Comparison of ENCODE assay signal across 8 cellular contexts in genomic region chr2:196169521-196169920, GRCh38. TPM values are rescaled to one million over a fixed set of nuclear protein-coding genes. Genes with fewer than 3 reads are reported as not detected.
DNase-seq lines count a peak whose midpoint lies in the region; ATAC-seq, FAIRE-seq and TF ChIP-seq lines count a peak whose summit lies in the region.

No MANE protein-coding gene starts in this region.

- H3K79me2 ChIP-seq in OCI-LY7 (ENCODE audit: insufficient read depth, low read depth, low read length) (peaks cover 98% of the 10 kb centered on the region), H1 (ENCODE audit: control insufficient read depth in 1 of 2, insufficient read depth in 2 of 2, low read length in 2 of 2) (peaks cover 2 to 60% of the 10 kb centered on the region in 2 experiments; a peak in 3 of 4 replicates)

- POLR2A ChIA-PET in OCI-LY7 (lab: Charles Lee), result interaction anchor here (0.6 to 10.6 kb wide), 12 partner anchors 8 to 107 kb away, joined by 3 to 226 read pairs (median 6); no protein-coding TSS in a partner anchor
- POLR2A ChIA-PET in H1 (lab: Charles Lee; ENCODE audit: partially characterized antibody), result interaction anchor here (1.2 kb wide), 1 partner anchor 8 kb away, joined by 3 read pairs; no protein-coding TSS in a partner anchor

- no peak for DNase-seq in OCI-LY7 (ENCODE audit: low spot score)
- no peak for DNase-seq in H1 (ENCODE audit: low read depth in 1 of 2, low spot score in 2 of 2)
- no peak for DNase-seq in prostate gland (ENCODE audit: low spot score)
- no peak for DNase-seq in activated CD4-positive, CD25-positive, alpha-beta regulatory T cell (lab: John Stamatoyannopoulos, UW)
- DNase-seq in NCI-H774 (lab: John Stamatoyannopoulos, UW), result no peak
- DNase-seq in DMS 273 treated with DMSO at 0.1 percent for 48 hours (lab: John Stamatoyannopoulos, UW), result no peak

- TF ChIP-seq CTCF in OCI-LY7 (conservative IDR thresholded peaks at IDR 0.05; ENCODE audit: low read length) (0 out of 2 replicates have a peak, but pooled peaks have one; percentile 10), H1 (IDR thresholded peaks at IDR 0.05; ENCODE audit: control extremely low read depth in 1 of 3, insufficient read depth in 1 of 3, low read depth in 1 of 3, low read length in 3 of 3) (no peak), prostate gland (IDR thresholded peaks at IDR 0.05) (no peak)

- H3K56ac ChIP-seq in H1 (replicated peaks; ENCODE audit: insufficient read length, low read depth, low read length), result no peak overlapping the region

- no peak overlapping the region for H3K14ac ChIP-seq in H1 (ENCODE audit: insufficient read length)

- H3K18ac ChIP-seq in H1 (ENCODE audit: extremely low read depth, low read length), result no peak overlapping the region

- H2BK5ac ChIP-seq in H1 (ENCODE audit: low read depth, low read length), result no peak overlapping the region

- no peak overlapping the region for H3K4ac ChIP-seq in H1 (replicated peaks; ENCODE audit: insufficient read length, low read depth, low read length)

- no TSS peak for BruUV-seq in OCI-LY7 (replicated peaks; lab: Mats Ljungman, UMichigan)

- H3K27me3 ChIP-seq in H1 (replicated peaks in 1 of 4; ENCODE audit: control insufficient read depth in 3 of 4, extremely low read depth in 1 of 4, insufficient read depth in 3 of 4, low read length in 3 of 4) (peaks cover 0 to 4% (median under 1%) of the 10 kb centered on the region in 4 experiments; a peak in 4 of 7 replicates), prostate gland (replicated peaks; ENCODE audit: insufficient read depth) (no peaks in the 10 kb centered on the region)

- no peak overlapping the region for H4K91ac ChIP-seq in H1 (replicated peaks; ENCODE audit: insufficient read length, low read length)

- no peaks in the 10 kb centered on the region for H3K9me2 ChIP-seq in OCI-LY7 (ENCODE audit: insufficient read depth, low read length)

- FAIRE-seq in H1 (lab: Jason Lieb, UNC), result no peak

- H4K8ac ChIP-seq in H1 (ENCODE audit: extremely low read depth, insufficient read depth, low read length), result no peak overlapping the region

- intact Hi-C loops in OCI-LY7 (cut with micrococcal nuclease; ENCODE audit: unreplicated experiment) (no loop called here), prostate gland (cut with DNase I) (no loop called here)

- no peak overlapping the region for H2BK120ac ChIP-seq in H1 (replicated peaks; ENCODE audit: low read depth, low read length)

- H2BK20ac ChIP-seq in H1 (ENCODE audit: low read length), result no peak overlapping the region

- H2BK12ac ChIP-seq in H1 (ENCODE audit: low read depth, low read length), result no peak overlapping the region

- H3K4me2 ChIP-seq in OCI-LY7 (ENCODE audit: low read length), result peak overlapping the region; percentile 89
- peak overlapping the region; percentile 75 to 99; a peak in 3 of 4 replicates for H3K4me2 ChIP-seq in H1 (ENCODE audit: insufficient read depth in 1 of 2, low read depth in 2 of 2, low read length in 2 of 2)

- H3K9me3 ChIP-seq in OCI-LY7 (ENCODE audit: low read length), result no peaks in the 10 kb centered on the region
- H3K9me3 ChIP-seq in H1 (ENCODE audit: insufficient read depth in 2 of 2, low read depth in 1 of 2, low read length in 1 of 2), result no peaks in the 10 kb centered on the region
- H3K9me3 ChIP-seq in prostate gland, result no peaks in the 10 kb centered on the region

- TF ChIP-seq POLR2A in H1 (IDR thresholded peaks at IDR 0.05; ENCODE audit: control extremely low read depth in 1 of 2, low read depth in 2 of 2, low read length in 2 of 2), result no peak
- TF ChIP-seq POLR2A in prostate gland (IDR thresholded peaks at IDR 0.05), result no peak

- no peak overlapping the region for H2BK15ac ChIP-seq in H1 (ENCODE audit: low read length)

- 78 to 100% methylated on average over 3 to 5 of the region's 5 CpGs for whole genome bisulfite sequencing in H1 (ENCODE audit: extremely low coverage in 1 of 2, insufficient coverage in 1 of 2, insufficient read length in 1 of 2, insufficient replicate concordance in 2 of 2, low coverage in 1 of 2, low lambda C conversion rate in 2 of 2, missing lambda C conversion rate in 1 of 2), 2 experiments
- WGBS in prostate gland, result 62% methylated on average over 5 of the region's 5 CpGs

- CTCF ChIA-PET in OCI-LY7 (lab: Charles Lee; ENCODE audit: unreplicated experiment), result no interaction called here
- CTCF ChIA-PET in H1 (lab: Charles Lee; ENCODE audit: partially characterized antibody), result interaction anchor here (0.7 to 1.7 kb wide), 2 partner anchors 90 to 107 kb away, joined by 5 to 6 read pairs; no protein-coding TSS in a partner anchor

- peak overlapping the region; percentile 88 for H3K4me3 ChIP-seq in GM08714 (ENCODE audit: low read length)
- H3K4me3 ChIP-seq in OCI-LY7 (ENCODE audit: low read depth, low read length, poor library complexity, severe bottlenecking), result peak overlapping the region; percentile 98
- peak overlapping the region in 2 of 4 experiments; percentile 82 to 95; a peak in 3 of 8 replicates for H3K4me3 ChIP-seq in H1 (ENCODE audit: extremely low read depth in 1 of 4, insufficient read depth in 2 of 4, low read depth in 3 of 4, low read length in 4 of 4)
- H3K4me3 ChIP-seq in prostate gland, result peak overlapping the region; percentile 95

- peak overlapping the region; percentile 75 for H3K27ac ChIP-seq in OCI-LY7 (ENCODE audit: low read depth, low read length, poor library complexity, severe bottlenecking)
- no peak overlapping the region for H3K27ac ChIP-seq in H1 (ENCODE audit: low read depth, low read length)
- H3K27ac ChIP-seq in prostate gland, result peak overlapping the region in 1 of 2 donors; percentile 93

- H3K23me2 ChIP-seq in H1 (ENCODE audit: low read depth, low read length), result peaks cover 10% of the 10 kb centered on the region; the same call in 1 of the 2 replicates

- H3K9ac ChIP-seq in H1 (replicated peaks in 1 of 4; ENCODE audit: extremely low read depth in 1 of 4, low read depth in 3 of 4, low read length in 3 of 4), result no peak overlapping the region

- no peak overlapping the region for H2AK5ac ChIP-seq in H1 (ENCODE audit: low read depth, low read length)

- no peak for ATAC-seq in HG03108 (IDR thresholded peaks at IDR 0.05; ENCODE audit: unreplicated experiment)

- H3K36me3 ChIP-seq in OCI-LY7 (ENCODE audit: insufficient read depth, low read length), result peaks cover 94% of the 10 kb centered on the region
- H3K36me3 ChIP-seq in H1 (ENCODE audit: control insufficient read depth in 2 of 4, insufficient read depth in 4 of 4, low read length in 3 of 4), result no peaks in the 10 kb centered on the region
- H3K36me3 ChIP-seq in prostate gland, result no peaks in the 10 kb centered on the region

- TF ChIP-seq EP300 in H1 (IDR thresholded peaks at IDR 0.05; ENCODE audit: borderline replicate concordance in 1 of 2, low read depth in 2 of 2, low read length in 2 of 2), result no peak

- H3K4me1 ChIP-seq in OCI-LY7 (ENCODE audit: insufficient read depth, low read length, poor library complexity, severe bottlenecking) (peaks cover 54% of the 10 kb centered on the region), H1 (replicated peaks in 1 of 4; ENCODE audit: control insufficient read depth in 3 of 4, insufficient read depth in 4 of 4, low read length in 3 of 4) (peaks cover 0 to 12% (median 9%) of the 10 kb centered on the region in 4 experiments; a peak in 3 of 7 replicates), prostate gland (replicated peaks) (no peaks in the 10 kb centered on the region)

- H4K5ac ChIP-seq in H1 (ENCODE audit: insufficient read length, low read depth, low read length), result no peak overlapping the region

- H2AFZ ChIP-seq in OCI-LY7 (ENCODE audit: low read length) (no peak overlapping the region), H1 (ENCODE audit: low read length) (no peak overlapping the region)

- no peak overlapping the region for H3K23ac ChIP-seq in H1 (ENCODE audit: insufficient read length)

- H4K20me1 ChIP-seq in OCI-LY7 (ENCODE audit: insufficient read depth, low read length) (peaks cover 53% of the 10 kb centered on the region), H1 (replicated peaks in 1 of 2; ENCODE audit: control insufficient read depth in 1 of 2, insufficient read depth in 2 of 2, low read length in 2 of 2) (peaks cover 0 to 1% of the 10 kb centered on the region in 2 experiments)

- 0 out of 2 replicates have a peak, but pooled peaks cover 2% of the 10 kb centered on the region for H3K79me1 ChIP-seq in H1 (ENCODE audit: low read depth, low read length)

- no peak for TF ChIP-seq RAD21 in H1 (IDR thresholded peaks at IDR 0.05 in 1 of 2, conservative IDR thresholded peaks at IDR 0.05 in 1 of 2; ENCODE audit: low read depth in 2 of 2, low read length in 2 of 2)

TF ChIP-seq in H1, 55 proteins besides CTCF, POLR2A, EP300 and RAD21:
- TF ChIP-seq BCL11A (IDR thresholded peaks at IDR 0.05; ENCODE audit: low read depth in 2 of 2, low read length in 2 of 2) (no peak), PHF8 (conservative IDR thresholded peaks at IDR 0.05; ENCODE audit: low read depth, low read length) (no peak)

RNA-seq across cellular contexts. Expression of gene STK17B, which starts 1.9 kb away (rescaled TPM):
- total RNA-seq in OCI-LY7 (2014; rRNA removed; shearing (Covaris generic)), result 87.4 and 95.0 TPM in 2 replicates
- 148 and 182 TPM in 2 replicates for total RNA-seq in OCI-LY7 (2022)
- 10.5 and 11.8 TPM in 2 replicates for total RNA-seq in H1 (2021; fragmentation: NEBNext Ultra II Directional; extraction: Animal tissue kit (Norgen Biotek cat#: 25700))
- 0.88 and 1.8 TPM in 2 replicates for polyA plus RNA-seq in H1 (2011; rRNA removed)
- polyA plus RNA-seq in H1 (2011; cell fraction: cytosol; rRNA removed), result 2.1 TPM
- polyA plus RNA-seq in H1 (2011; cell fraction: nucleus; rRNA removed), result 0.81 TPM
- 1.5 to 6.2 TPM (median 2.0 TPM) in 4 replicates for polyA plus RNA-seq in H1 (2012, experiment 1 of 2)
- polyA plus RNA-seq in H1 (2012, experiment 2 of 2), result 0.47 TPM
- 4.5 TPM for polyA plus RNA-seq in H1 (2013, experiment 1 of 2)
- 4.4 TPM for polyA plus RNA-seq in H1 (2013, experiment 2 of 2)
- polyA minus RNA-seq in H1 (2011; rRNA and poly(A)+ RNA removed), result 3.7 and 8.3 TPM in 2 replicates
- 4.5 TPM for polyA minus RNA-seq in H1 (2011; cell fraction: cytosol; rRNA and poly(A)+ RNA removed)
- 6.0 TPM for polyA minus RNA-seq in H1 (2011; cell fraction: nucleus; rRNA and poly(A)+ RNA removed)
- 10 to 100 TPM; 24.6 to 25.0 TPM for total RNA-seq in prostate gland
